19 cellular contexts compared by ENCODE assay signal in genomic region chr13:63497601-63498000, GRCh38.
DNase-seq lines count a peak whose midpoint lies in the region; TF ChIP-seq lines count a peak whose summit lies in the region.
"Had no signal": no experiment of that assay in that cellular context is flagged by ENCODE, and none has a peak within 500 bp of the region (broad histone marks: within the 10 kb centered on the region; RNA-seq: fewer than 3 reads in every experiment).

No MANE protein-coding gene starts in this region.

- no peaks in the 10 kb centered on the region for H3K27me3 Mint-ChIP-seq in HFFc6 (ENCODE audit: insufficient read depth)

- no peak overlapping the region for H3K27ac Mint-ChIP-seq in HFFc6
- H3K27ac Mint-ChIP-seq: CD14-positive monocyte, GM23338 had no signal

- POLR2A ChIA-PET in RWPE1 (lab: Yijun Ruan, JAX; ENCODE audit: low non-redundant PET): no interaction called here

- peaks cover 18% of the 10 kb centered on the region for H3K9me3 Mint-ChIP-seq in HFFc6
- H3K9me3 Mint-ChIP-seq: GM23338 had no signal

- H3K4me3 ChIP-seq in choroid plexus epithelial cell (ENCODE audit: low read depth, low read length) (no peak overlapping the region), fibroblast of the aortic adventitia (ENCODE audit: low read depth, low read length) (no peak overlapping the region)
- H3K4me3 ChIP-seq: GM23338, MG63 had no signal

- H3K27ac ChIP-seq in RWPE1: no peak overlapping the region

- no peaks in the 10 kb centered on the region for H3K36me3 Mint-ChIP-seq in HFFc6 (ENCODE audit: low read depth)
- H3K36me3 Mint-ChIP-seq: CD14-positive monocyte had no signal

- CTCF ChIA-PET in RWPE1 (lab: Yijun Ruan, JAX): no interaction called here

- DNase-seq in GM03348 (ENCODE audit: low spot score) (peak; percentile 8), choroid plexus epithelial cell (ENCODE audit: low read depth) (peak; percentile 49), fibroblast of the aortic adventitia (ENCODE audit: low read depth) (peak; percentile 0), HFFc6 (no peak), MV-4-11 (lab: John Stamatoyannopoulos, UW) (no peak), RWPE1 (ENCODE audit: low spot score) (no peak), nucleus accumbens (lab: John Stamatoyannopoulos, UW) (no peak)
- DNase-seq: DMS79, HCEC 1CT, Kasumi-1, MG63, NCI-H1092, NCI-H2081 treated with DMSO at 0.1 percent for 48 hours, NCI-H82, OCI-M1, SHP77, SK-N-SH had no signal

- H3K4me3 Mint-ChIP-seq in HFFc6: no peak overlapping the region
- H3K4me3 Mint-ChIP-seq: CD14-positive monocyte, GM23338 had no signal

- H3K4me1 Mint-ChIP-seq in HFFc6 (ENCODE audit: low read depth): no peaks in the 10 kb centered on the region
- H3K4me1 Mint-ChIP-seq: CD14-positive monocyte, GM23338 had no signal

- TF ChIP-seq CTCF in choroid plexus epithelial cell (conservative IDR thresholded peaks at IDR 0.05; ENCODE audit: low read depth, low read length) (no peak), fibroblast of the aortic adventitia (IDR thresholded peaks at IDR 0.05; ENCODE audit: insufficient read depth, low read length) (no peak), HFFc6 (IDR thresholded peaks at IDR 0.05) (no peak), RWPE1 (conservative IDR thresholded peaks at IDR 0.05; ENCODE audit: low read depth) (no peak)

Comparison
In these comparisons a context has a peak if more than half of its experiments do, and no peak if none do; other contexts are left out.
1. DNase-seq: peak in GM03348 (single experiment), choroid plexus epithelial cell (single experiment) and fibroblast of the aortic adventitia (single experiment); none in HFFc6 (single experiment), MV-4-11 (single experiment), RWPE1 (single experiment) and nucleus accumbens (0 of 56).